Comparison of ENCODE assay signal across 1 cellular context in genomic region chr1:58546520-58547308, GRCh38.
TF ChIP-seq lines count a peak whose summit lies in the region.

Gene OMA1, minus strand, starts transcription at chr1:58546726. Its CDS starts 7,432 bp downstream, at chr1:58539294.

TF ChIP-seq in HepG2, 621 proteins besides CTCF, POLR2A, EP300 and RAD21 (continued from another document and continues in another):
- TF ChIP-seq, protein P1, sequence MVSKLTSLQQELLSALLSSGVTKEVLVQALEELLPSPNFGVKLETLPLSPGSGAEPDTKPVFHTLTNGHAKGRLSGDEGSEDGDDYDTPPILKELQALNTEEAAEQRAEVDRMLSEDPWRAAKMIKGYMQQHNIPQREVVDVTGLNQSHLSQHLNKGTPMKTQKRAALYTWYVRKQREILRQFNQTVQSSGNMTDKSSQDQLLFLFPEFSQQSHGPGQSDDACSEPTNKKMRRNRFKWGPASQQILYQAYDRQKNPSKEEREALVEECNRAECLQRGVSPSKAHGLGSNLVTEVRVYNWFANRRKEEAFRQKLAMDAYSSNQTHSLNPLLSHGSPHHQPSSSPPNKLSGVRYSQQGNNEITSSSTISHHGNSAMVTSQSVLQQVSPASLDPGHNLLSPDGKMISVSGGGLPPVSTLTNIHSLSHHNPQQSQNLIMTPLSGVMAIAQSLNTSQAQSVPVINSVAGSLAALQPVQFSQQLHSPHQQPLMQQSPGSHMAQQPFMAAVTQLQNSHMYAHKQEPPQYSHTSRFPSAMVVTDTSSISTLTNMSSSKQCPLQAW (CRISPR knock-in tag; IDR thresholded peaks at IDR 0.05), result peak; percentile 74; the same call in 1 of the 2 replicates
- no peak; the same call in 1 of the 2 replicates for TF ChIP-seq UBTF (CRISPR knock-in tag; IDR thresholded peaks at IDR 0.05)
- no peak for TF ChIP-seq LBX2 (CRISPR knock-in tag; IDR thresholded peaks at IDR 0.05; ENCODE audit: borderline replicate concordance)
- TF ChIP-seq GATAD1 (CRISPR knock-in tag; IDR thresholded peaks at IDR 0.05), result peak; percentile 74
- TF ChIP-seq, protein P2, sequence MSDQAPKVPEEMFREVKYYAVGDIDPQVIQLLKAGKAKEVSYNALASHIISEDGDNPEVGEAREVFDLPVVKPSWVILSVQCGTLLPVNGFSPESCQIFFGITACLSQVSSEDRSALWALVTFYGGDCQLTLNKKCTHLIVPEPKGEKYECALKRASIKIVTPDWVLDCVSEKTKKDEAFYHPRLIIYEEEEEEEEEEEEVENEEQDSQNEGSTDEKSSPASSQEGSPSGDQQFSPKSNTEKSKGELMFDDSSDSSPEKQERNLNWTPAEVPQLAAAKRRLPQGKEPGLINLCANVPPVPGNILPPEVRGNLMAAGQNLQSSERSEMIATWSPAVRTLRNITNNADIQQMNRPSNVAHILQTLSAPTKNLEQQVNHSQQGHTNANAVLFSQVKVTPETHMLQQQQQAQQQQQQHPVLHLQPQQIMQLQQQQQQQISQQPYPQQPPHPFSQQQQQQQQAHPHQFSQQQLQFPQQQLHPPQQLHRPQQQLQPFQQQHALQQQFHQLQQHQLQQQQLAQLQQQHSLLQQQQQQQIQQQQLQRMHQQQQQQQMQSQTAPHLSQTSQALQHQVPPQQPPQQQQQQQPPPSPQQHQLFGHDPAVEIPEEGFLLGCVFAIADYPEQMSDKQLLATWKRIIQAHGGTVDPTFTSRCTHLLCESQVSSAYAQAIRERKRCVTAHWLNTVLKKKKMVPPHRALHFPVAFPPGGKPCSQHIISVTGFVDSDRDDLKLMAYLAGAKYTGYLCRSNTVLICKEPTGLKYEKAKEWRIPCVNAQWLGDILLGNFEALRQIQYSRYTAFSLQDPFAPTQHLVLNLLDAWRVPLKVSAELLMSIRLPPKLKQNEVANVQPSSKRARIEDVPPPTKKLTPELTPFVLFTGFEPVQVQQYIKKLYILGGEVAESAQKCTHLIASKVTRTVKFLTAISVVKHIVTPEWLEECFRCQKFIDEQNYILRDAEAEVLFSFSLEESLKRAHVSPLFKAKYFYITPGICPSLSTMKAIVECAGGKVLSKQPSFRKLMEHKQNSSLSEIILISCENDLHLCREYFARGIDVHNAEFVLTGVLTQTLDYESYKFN (CRISPR knock-in tag; conservative IDR thresholded peaks at IDR 0.05), result no peak
- TF ChIP-seq TOPORS (CRISPR knock-in tag; IDR thresholded peaks at IDR 0.05), result 0 out of 2 replicates have a peak, but pooled peaks have one; percentile 22
- no peak for TF ChIP-seq ZNF362 (CRISPR knock-in tag; IDR thresholded peaks at IDR 0.05; ENCODE audit: borderline replicate concordance)
- TF ChIP-seq ZBTB34 (CRISPR knock-in tag; IDR thresholded peaks at IDR 0.05), result no peak
- no peak for TF ChIP-seq U2AF1 (optimal IDR thresholded peaks at IDR 0.05; ENCODE audit: low read depth, low read length)
- TF ChIP-seq SETDB1 (CRISPR knock-in tag; IDR thresholded peaks at IDR 0.05; ENCODE audit: borderline replicate concordance), result no peak
- no peak for TF ChIP-seq RFX1 (IDR thresholded peaks at IDR 0.05)
- no peak for TF ChIP-seq ZBTB10 (CRISPR knock-in tag; IDR thresholded peaks at IDR 0.05; ENCODE audit: borderline replicate concordance)
- no peak for TF ChIP-seq HDAC6 (IDR thresholded peaks at IDR 0.05; ENCODE audit: low read depth, low read length)
- no peak for TF ChIP-seq ZNF576 (CRISPR knock-in tag; IDR thresholded peaks at IDR 0.05)
- no peak for TF ChIP-seq DNMT1 (CRISPR knock-in tag; IDR thresholded peaks at IDR 0.05)
- TF ChIP-seq HINFP (CRISPR knock-in tag; IDR thresholded peaks at IDR 0.05; ENCODE audit: low read depth), result no peak
- TF ChIP-seq FOXC1 (CRISPR knock-in tag; IDR thresholded peaks at IDR 0.05; ENCODE audit: borderline replicate concordance), result peak; percentile 67; the same call in 1 of the 2 replicates
- TF ChIP-seq, protein P3, sequence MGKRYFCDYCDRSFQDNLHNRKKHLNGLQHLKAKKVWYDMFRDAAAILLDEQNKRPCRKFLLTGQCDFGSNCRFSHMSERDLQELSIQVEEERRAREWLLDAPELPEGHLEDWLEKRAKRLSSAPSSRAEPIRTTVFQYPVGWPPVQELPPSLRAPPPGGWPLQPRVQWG (CRISPR knock-in tag; IDR thresholded peaks at IDR 0.05; ENCODE audit: borderline replicate concordance, low read depth), result no peak
- TF ChIP-seq YY1 (IDR thresholded peaks at IDR 0.05; ENCODE audit: insufficient read depth, insufficient replicate concordance, low read depth, low read length), result peak; percentile 88
- TF ChIP-seq ZNF780A (CRISPR knock-in tag; IDR thresholded peaks at IDR 0.05), result no peak
- no peak for TF ChIP-seq SNAI1 (CRISPR knock-in tag; IDR thresholded peaks at IDR 0.05; ENCODE audit: borderline replicate concordance)
- TF ChIP-seq, protein P4, sequence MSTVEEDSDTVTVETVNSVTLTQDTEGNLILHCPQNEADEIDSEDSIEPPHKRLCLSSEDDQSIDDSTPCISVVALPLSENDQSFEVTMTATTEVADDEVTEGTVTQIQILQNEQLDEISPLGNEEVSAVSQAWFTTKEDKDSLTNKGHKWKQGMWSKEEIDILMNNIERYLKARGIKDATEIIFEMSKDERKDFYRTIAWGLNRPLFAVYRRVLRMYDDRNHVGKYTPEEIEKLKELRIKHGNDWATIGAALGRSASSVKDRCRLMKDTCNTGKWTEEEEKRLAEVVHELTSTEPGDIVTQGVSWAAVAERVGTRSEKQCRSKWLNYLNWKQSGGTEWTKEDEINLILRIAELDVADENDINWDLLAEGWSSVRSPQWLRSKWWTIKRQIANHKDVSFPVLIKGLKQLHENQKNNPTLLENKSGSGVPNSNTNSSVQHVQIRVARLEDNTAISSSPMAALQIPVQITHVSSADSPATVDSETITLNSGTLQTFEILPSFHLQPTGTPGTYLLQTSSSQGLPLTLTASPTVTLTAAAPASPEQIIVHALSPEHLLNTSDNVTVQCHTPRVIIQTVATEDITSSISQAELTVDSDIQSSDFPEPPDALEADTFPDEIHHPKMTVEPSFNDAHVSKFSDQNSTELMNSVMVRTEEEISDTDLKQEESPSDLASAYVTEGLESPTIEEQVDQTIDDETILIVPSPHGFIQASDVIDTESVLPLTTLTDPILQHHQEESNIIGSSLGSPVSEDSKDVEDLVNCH (CRISPR knock-in tag; IDR thresholded peaks at IDR 0.05), result no peak
- TF ChIP-seq ZNF382 (CRISPR knock-in tag; IDR thresholded peaks at IDR 0.05; ENCODE audit: borderline replicate concordance), result no peak
- TF ChIP-seq SOX13 (IDR thresholded peaks at IDR 0.05), result no peak
- peak in 1 of 2 experiments; percentile 43; a peak in 1 of 4 replicates for TF ChIP-seq SOX13 (CRISPR knock-in tag; conservative IDR thresholded peaks at IDR 0.05 in 1 of 2, IDR thresholded peaks at IDR 0.05 in 1 of 2)
- TF ChIP-seq RXRB (CRISPR knock-in tag; IDR thresholded peaks at IDR 0.05; ENCODE audit: borderline replicate concordance), result peak; percentile 58; the same call in 1 of the 2 replicates
- no peak for TF ChIP-seq ZNF747 (CRISPR knock-in tag; IDR thresholded peaks at IDR 0.05; ENCODE audit: borderline replicate concordance)
- no peak for TF ChIP-seq CENPT (CRISPR knock-in tag; IDR thresholded peaks at IDR 0.05; ENCODE audit: low read depth)
- no peak for TF ChIP-seq PHB2 (IDR thresholded peaks at IDR 0.05; ENCODE audit: partially characterized antibody)
- no peak for TF ChIP-seq ZNF790 (CRISPR knock-in tag; IDR thresholded peaks at IDR 0.05; ENCODE audit: borderline replicate concordance)
- no peak for TF ChIP-seq ZNF230 (CRISPR knock-in tag; IDR thresholded peaks at IDR 0.05)
- TF ChIP-seq PBX2 (CRISPR knock-in tag; IDR thresholded peaks at IDR 0.05), result no peak
- 0 out of 2 replicates have a peak, but pooled peaks have one; percentile 25 for TF ChIP-seq ZNF879 (CRISPR knock-in tag; IDR thresholded peaks at IDR 0.05)
- no peak for TF ChIP-seq SMARCC2 (IDR thresholded peaks at IDR 0.05)
- TF ChIP-seq MTA1 (CRISPR knock-in tag; IDR thresholded peaks at IDR 0.05; ENCODE audit: borderline replicate concordance), result no peak
- peak; percentile 76 for TF ChIP-seq ELF3 (CRISPR knock-in tag; IDR thresholded peaks at IDR 0.05)
- TF ChIP-seq ZNF30 (CRISPR knock-in tag; IDR thresholded peaks at IDR 0.05), result no peak
- no peak for TF ChIP-seq IRX3 (CRISPR knock-in tag; IDR thresholded peaks at IDR 0.05; ENCODE audit: borderline replicate concordance, low read depth)
- TF ChIP-seq ZNF720 (CRISPR knock-in tag; IDR thresholded peaks at IDR 0.05), result no peak
